In genomic region chr10:55631071-55631654, GRCh38 we compare ENCODE assay signal across 8 cellular contexts.
DNase-seq lines count a peak whose midpoint lies in the region; ATAC-seq and TF ChIP-seq lines count a peak whose summit lies in the region.

No MANE protein-coding gene starts in this region.

- ATAC-seq in GM18505 (IDR thresholded peaks at IDR 0.05; ENCODE audit: unreplicated experiment): peak; percentile 98
- peak; percentile 78 for ATAC-seq in activated CD8-positive, alpha-beta T cell treated with anti-CD3 and anti-CD28 coated beads for 36 hours

- H2AFZ ChIP-seq in MM.1S (ENCODE audit: low read length): peak overlapping the region; percentile 53

- DNase-seq in H7 (peak; percentile 84), MM.1S (peak; percentile 59), cardiac muscle cell (ENCODE audit: low read depth in 1 of 2, low spot score in 1 of 2) (peak; percentile 24 to 90), ovary (peak in 1 of 5 donors; percentile 34), COLO829 (ENCODE audit: low spot score) (no peak), NCI-H226 (no peak)
- peak; percentile 39 for DNase-seq in activated CD8-positive, alpha-beta T cell treated with anti-CD3 and anti-CD28 coated beads for 36 hours

- no peak for TF ChIP-seq EP300 in ovary (IDR thresholded peaks at IDR 0.05)

- H3K4me3 ChIP-seq in H7 (ENCODE audit: insufficient read depth, low read depth, low read length) (peak overlapping the region; percentile 53), MM.1S (ENCODE audit: low read length) (peak overlapping the region; percentile 55), cardiac muscle cell (peak overlapping the region; percentile 71), ovary (peak overlapping the region; percentile 22)

- H3K4me3 Mint-ChIP-seq in activated CD8-positive, alpha-beta T cell treated with anti-CD3 and anti-CD28 coated beads for 36 hours: no peak overlapping the region

- H3K36me3 Mint-ChIP-seq in activated CD8-positive, alpha-beta T cell treated with anti-CD3 and anti-CD28 coated beads for 36 hours (ENCODE audit: low read depth): peaks cover 1% of the 10 kb centered on the region

- peak overlapping the region; percentile 47; the same call in 1 of the 2 replicates for H3K4me2 ChIP-seq in MM.1S (ENCODE audit: low read depth, low read length)

- no peaks in the 10 kb centered on the region for H3K36me3 ChIP-seq in H7 (replicated peaks; ENCODE audit: control insufficient read depth, insufficient read depth, low read length)
- H3K36me3 ChIP-seq in MM.1S (replicated peaks; ENCODE audit: insufficient read depth, low read length): no peaks in the 10 kb centered on the region
- H3K36me3 ChIP-seq in cardiac muscle cell: no peaks in the 10 kb centered on the region
- no peaks in the 10 kb centered on the region for H3K36me3 ChIP-seq in ovary

- no peak overlapping the region for H3K27ac ChIP-seq in MM.1S (ENCODE audit: low read length)
- H3K27ac ChIP-seq in cardiac muscle cell: no peak overlapping the region
- no peak overlapping the region for H3K27ac ChIP-seq in ovary

- CTCF ChIA-PET in activated CD8-positive, alpha-beta T cell treated with anti-CD3 and anti-CD28 coated beads for 36 hours (lab: Charles Lee): no interaction called here

- H3K9me2 ChIP-seq in MM.1S (replicated peaks; ENCODE audit: insufficient read depth, low read length): no peaks in the 10 kb centered on the region

- intact Hi-C loops in activated CD8-positive, alpha-beta T cell treated with anti-CD3 and anti-CD28 coated beads for 36 hours (cut with micrococcal nuclease): no loop called here
- intact Hi-C loops in ovary (cut with DNase I): no loop called here

- H3K4me1 Mint-ChIP-seq in activated CD8-positive, alpha-beta T cell treated with anti-CD3 and anti-CD28 coated beads for 36 hours (ENCODE audit: low read depth): no peaks in the 10 kb centered on the region

- H4K20me1 ChIP-seq in MM.1S (ENCODE audit: insufficient read depth, low read length): no peaks in the 10 kb centered on the region

- H3K4me1 ChIP-seq in MM.1S (ENCODE audit: low read length): no peaks in the 10 kb centered on the region
- H3K4me1 ChIP-seq in cardiac muscle cell (ENCODE audit: low read depth): no peaks in the 10 kb centered on the region
- H3K4me1 ChIP-seq in ovary (ENCODE audit: insufficient read depth): peaks cover 3% of the 10 kb centered on the region

- no peak overlapping the region for H3K27ac Mint-ChIP-seq in activated CD8-positive, alpha-beta T cell treated with anti-CD3 and anti-CD28 coated beads for 36 hours

- H3F3A ChIP-seq in MM.1S (ENCODE audit: insufficient read depth, low read length): no peaks in the 10 kb centered on the region

- 1% methylated on average over 40 to 49 of the region's 49 CpGs for WGBS in ovary, 3 donors

- TF ChIP-seq POLR2A in GM18505 (IDR thresholded peaks at IDR 0.05; ENCODE audit: borderline replicate concordance, extremely low read depth, insufficient read depth, insufficient read length) (no peak), ovary (IDR thresholded peaks at IDR 0.05) (no peak)

- POLR2A ChIA-PET in activated CD8-positive, alpha-beta T cell treated with anti-CD3 and anti-CD28 coated beads for 36 hours (lab: Charles Lee): no interaction called here

- peaks cover 3% of the 10 kb centered on the region for H3K9me3 Mint-ChIP-seq in activated CD8-positive, alpha-beta T cell treated with anti-CD3 and anti-CD28 coated beads for 36 hours

- H3K27me3 ChIP-seq in H7 (ENCODE audit: control insufficient read depth, insufficient read depth, low read length) (peaks cover 39% of the 10 kb centered on the region), MM.1S (replicated peaks; ENCODE audit: insufficient read depth, low read length) (no peaks in the 10 kb centered on the region), cardiac muscle cell (peaks cover 19% of the 10 kb centered on the region), ovary (no peaks in the 10 kb centered on the region)

- TF ChIP-seq CTCF in MM.1S (IDR thresholded peaks at IDR 0.05; ENCODE audit: low read length) (peak; percentile 53), cardiac muscle cell (IDR thresholded peaks at IDR 0.05; ENCODE audit: low read depth, low read length) (peak; percentile 47), ovary (IDR thresholded peaks at IDR 0.05) (no peak)
- TF ChIP-seq CTCF in activated CD8-positive, alpha-beta T cell treated with anti-CD3 and anti-CD28 coated beads for 36 hours (IDR thresholded peaks at IDR 0.05): peak; percentile 43

- peak overlapping the region; percentile 6; the same call in 1 of the 2 replicates for H3K9ac ChIP-seq in MM.1S (ENCODE audit: low read length)

- H3K79me2 ChIP-seq in MM.1S (ENCODE audit: low read length): no peaks in the 10 kb centered on the region

- H3K27me3 Mint-ChIP-seq in activated CD8-positive, alpha-beta T cell treated with anti-CD3 and anti-CD28 coated beads for 36 hours: peaks cover 29% of the 10 kb centered on the region

- H3K9me3 ChIP-seq in MM.1S (replicated peaks; ENCODE audit: insufficient read depth, low read length): no peaks in the 10 kb centered on the region
- H3K9me3 ChIP-seq in cardiac muscle cell (ENCODE audit: low read depth): no peaks in the 10 kb centered on the region
- no peaks in the 10 kb centered on the region for H3K9me3 ChIP-seq in ovary

Comparison
In these comparisons a context has a peak if more than half of its experiments do, and no peak if none do; other contexts are left out.
1. DNase-seq: peak in H7 (single experiment), MM.1S (single experiment), activated CD8-positive, alpha-beta T cell treated with anti-CD3 and anti-CD28 coated beads for 36 hours (single experiment) and cardiac muscle cell (2 of 2); none in COLO829 (single experiment) and NCI-H226 (single experiment).
2. CTCF ChIP-seq: peak in MM.1S (single experiment), activated CD8-positive, alpha-beta T cell treated with anti-CD3 and anti-CD28 coated beads for 36 hours (single experiment) and cardiac muscle cell (single experiment); none in ovary (0 of 3).
3. Peak in every context shown above with its lines, with median percentiles within 50 percentile points of each other: H3K4me3 ChIP-seq.